In the genomic region with DNA sequence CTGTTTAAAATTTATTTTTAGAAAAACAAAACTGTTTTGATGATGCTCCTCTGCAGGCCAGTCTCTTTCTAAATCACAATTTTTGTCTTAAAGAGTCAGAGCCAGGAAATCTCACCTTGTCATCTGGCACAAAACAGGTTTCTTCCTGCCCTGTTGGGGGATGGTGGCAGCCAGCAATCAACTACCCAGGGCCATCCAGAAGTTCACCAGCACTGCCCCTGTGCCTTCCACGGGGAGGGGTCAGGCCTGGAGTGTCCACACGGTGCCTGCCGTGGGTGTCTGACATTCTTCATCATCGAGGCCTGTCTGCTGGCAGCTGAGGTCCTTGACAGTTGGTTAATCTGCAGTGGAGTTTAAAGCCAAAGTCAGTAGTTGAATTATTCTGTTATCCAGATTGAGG, we compare ENCODE assay signal across 19 cellular contexts. TPM values are rescaled to one million over a fixed set of nuclear protein-coding genes. Genes with fewer than 3 reads are reported as not detected.
"Had no signal": no experiment of that assay in that cellular context is flagged by ENCODE, and none has a peak within 500 bp of the region (broad histone marks: within the 10 kb centered on the region; RNA-seq: fewer than 3 reads in every experiment).

No MANE protein-coding gene starts in this region.

- H3K27me3 Mint-ChIP-seq: dendritic cell treated with granulocyte-macrophage colony-stimulating factor and Interleukin-4, amounts not matched to agents 40 ng/mL and 50 ng/mL, for 4 days; effector memory CD8-positive, alpha-beta T cell had no signal

- H3K27ac ChIP-seq: psoas muscle, sigmoid colon, upper lobe of left lung had no signal

- ATAC-seq: effector memory CD8-positive, alpha-beta T cell; left cardiac atrium; mucosa of descending colon; natural killer cell; psoas muscle had no signal

- H3K36me3 Mint-ChIP-seq: natural killer cell had no signal

- H3K27ac Mint-ChIP-seq: dendritic cell treated with granulocyte-macrophage colony-stimulating factor and Interleukin-4, amounts not matched to agents 40 ng/mL and 50 ng/mL, for 4 days; natural killer cell had no signal

- H3K4me3 Mint-ChIP-seq: dendritic cell treated with granulocyte-macrophage colony-stimulating factor and Interleukin-4, amounts not matched to agents 40 ng/mL and 50 ng/mL, for 4 days; natural killer cell had no signal

- H3K4me3 ChIP-seq: lung, mucosa of descending colon, psoas muscle, sigmoid colon, upper lobe of left lung had no signal

- DNase-seq: activated CD4-positive, alpha-beta T cell treated with anti-CD3 and anti-CD28 coated beads for 1 hour; activated CD8-positive, alpha-beta memory T cell treated with anti-CD3 and anti-CD28 coated beads for 24 hours; activated naive CD4-positive, alpha-beta T cell treated with anti-CD3 and anti-CD28 coated beads, Interleukin-2, amount 50 U/mL, for 16 hours; cerebellar nuclear complex; effector memory CD8-positive, alpha-beta T cell; erythroblast; hippocampal formation; left cardiac atrium; mucosa of descending colon; natural killer cell; psoas muscle; sigmoid colon; stimulated activated CD4-positive, alpha-beta T cell treated with anti-CD3 and anti-CD28 coated beads, Interleukin-12 subunit alpha, Interleukin-12 subunit beta, amount 100 ng/mL, for 4 hours; stimulated activated naive CD4-positive, alpha-beta T cell; upper lobe of left lung had no signal

- H3K9me3 ChIP-seq: mucosa of descending colon, psoas muscle, sigmoid colon, upper lobe of left lung had no signal

- H3K27me3 ChIP-seq: sigmoid colon, upper lobe of left lung had no signal

- H3K4me1 ChIP-seq: psoas muscle had no signal

- H3K36me3 ChIP-seq: sigmoid colon, upper lobe of left lung had no signal

- H3K9me3 Mint-ChIP-seq: dendritic cell treated with granulocyte-macrophage colony-stimulating factor and Interleukin-4, amounts not matched to agents 40 ng/mL and 50 ng/mL, for 4 days; effector memory CD8-positive, alpha-beta T cell; natural killer cell had no signal

RNA-seq across cellular contexts. Expression of a gene that starts 40.0 kb away (rescaled TPM):
- total RNA-seq: natural killer cell, sigmoid colon, temporal lobe, upper lobe of left lung had no signal
- polyA plus RNA-seq: lung, psoas muscle, sigmoid colon had no signal

RNA-seq across cellular contexts. Expression of a gene that starts 41.4 kb away (rescaled TPM):
- total RNA-seq: left cardiac atrium; mucosa of descending colon; natural killer cell; psoas muscle; sigmoid colon; T-helper 2 cell treated with Interferon-gamma antibody and Interleukin-4, amounts not matched to agents 100 ng/mL and 5 ng/mL, for 36 hours had no signal
- polyA plus RNA-seq: psoas muscle had no signal
